Comparison of ENCODE assay signal across 22 cellular contexts in genomic region chr12:42373669-42374068, GRCh38. TPM values are rescaled to one million over a fixed set of nuclear protein-coding genes. Genes with fewer than 3 reads are reported as not detected.
DNase-seq lines count a peak whose midpoint lies in the region; ATAC-seq, FAIRE-seq and TF ChIP-seq lines count a peak whose summit lies in the region.
"Had no signal": no experiment of that assay in that cellular context is flagged by ENCODE, and none has a peak within 500 bp of the region (broad histone marks: within the 10 kb centered on the region; RNA-seq: fewer than 3 reads in every experiment).

No MANE protein-coding gene starts in this region.

- no peak for TF ChIP-seq CTCF in GM23338 (conservative IDR thresholded peaks at IDR 0.05; ENCODE audit: low read depth in 2 of 2)
- no peak for TF ChIP-seq CTCF in K562 (IDR thresholded peaks at IDR 0.05 in 2 of 3, conservative IDR thresholded peaks at IDR 0.05 in 1 of 3; ENCODE audit: insufficient read depth in 2 of 3, low read depth in 1 of 3, low read length in 3 of 3)

- no peak overlapping the region for H3K4me3 Mint-ChIP-seq in GM23338
- H3K4me3 Mint-ChIP-seq: CD14-positive monocyte; CD4-positive, alpha-beta memory T cell; HFFc6 had no signal

- no peak overlapping the region for H3K27ac ChIP-seq in GM23338 (ENCODE audit: low read depth)
- peak overlapping the region; percentile 83 for H3K27ac ChIP-seq in Karpas-422 (ENCODE audit: low read length)
- H3K27ac ChIP-seq in K562 (ENCODE audit: extremely low read depth, low read depth, low read length), result no peak overlapping the region
- H3K27ac ChIP-seq: BLaER1 had no signal

- no peak overlapping the region for H3K4me3 ChIP-seq in GM23338
- 0 out of 2 replicates have a peak overlapping the region, but pooled peaks have one; percentile 5 for H3K4me3 ChIP-seq in Karpas-422 (ENCODE audit: low read length)
- no peak overlapping the region for H3K4me3 ChIP-seq in K562
- H3K4me3 ChIP-seq: BLaER1 had no signal

- no peaks in the 10 kb centered on the region for H3K9me1 ChIP-seq in K562 (ENCODE audit: control insufficient read depth, insufficient read depth, low read length)

- TF ChIP-seq POLR2A in K562 (conservative IDR thresholded peaks at IDR 0.05), result no peak

- H3K4me1 ChIP-seq in GM23338 (ENCODE audit: insufficient read depth) (peaks cover 24% of the 10 kb centered on the region), Karpas-422 (ENCODE audit: low read length) (peaks cover 54% of the 10 kb centered on the region), K562 (replicated peaks in 1 of 2; ENCODE audit: control insufficient read depth in 2 of 2, insufficient read depth in 2 of 2, low read length in 2 of 2) (no peaks in the 10 kb centered on the region)
- H3K4me1 ChIP-seq: BLaER1 had no signal

- H3K36me3 ChIP-seq in GM23338 (ENCODE audit: insufficient read depth) (peaks cover 8% of the 10 kb centered on the region; the same call in 1 of the 2 replicates), Karpas-422 (ENCODE audit: insufficient read depth, low read length) (peaks cover 26% of the 10 kb centered on the region), K562 (ENCODE audit: control insufficient read depth, insufficient read depth, low read length) (peaks cover 12% of the 10 kb centered on the region; the same call in 1 of the 3 replicates)

- no peak for DNase-seq in GM23338 (ENCODE audit: low spot score)
- no peak for DNase-seq in Karpas-422
- DNase-seq in K562 (ENCODE audit: extremely low read depth in 1 of 4, low spot score in 3 of 4), result no peak
- DNase-seq in stimulated activated CD4-positive, alpha-beta T cell treated with anti-CD3 and anti-CD28 coated beads, Interleukin-1b, Interleukin-23, amount 100 ng/mL, for 48 hours, result no peak
- DNase-seq in NCI-H82 (lab: John Stamatoyannopoulos, UW), result no peak
- no peak for DNase-seq in iPS-NIHi11 (ENCODE audit: low spot score)
- DNase-seq: AML-193; CD4-positive, alpha-beta memory T cell; DMS153; DMS79; GDM1; GOT3; H7; HFFc6; Kasumi-1; KBM-7 had no signal

- BruUV-seq in K562 (replicated peaks; lab: Mats Ljungman, UMichigan), result no TSS peak

- TF ChIP-seq RAD21 in K562 (CRISPR knock-in tag; conservative IDR thresholded peaks at IDR 0.05 in 1 of 2, IDR thresholded peaks at IDR 0.05 in 1 of 2), result no peak

- H3K27me3 Mint-ChIP-seq in GM23338 (ENCODE audit: insufficient read depth, low read depth, poor library complexity), result no peaks in the 10 kb centered on the region
- H3K27me3 Mint-ChIP-seq: CD4-positive, alpha-beta memory T cell had no signal

- H3K4me1 Mint-ChIP-seq in GM23338, result peaks cover 34% of the 10 kb centered on the region

- no peak overlapping the region for H3K4me2 ChIP-seq in GM23338
- H3K4me2 ChIP-seq in Karpas-422 (ENCODE audit: low read depth, low read length, poor library complexity, severe bottlenecking), result peak overlapping the region; percentile 43
- no peak overlapping the region for H3K4me2 ChIP-seq in K562 (ENCODE audit: insufficient read depth, low read length)
- H3K4me2 ChIP-seq: BLaER1 had no signal

- H4K20me1 ChIP-seq in GM23338 (replicated peaks; ENCODE audit: insufficient read depth) (no peaks in the 10 kb centered on the region), Karpas-422 (ENCODE audit: insufficient read depth, low read depth, low read length) (no peaks in the 10 kb centered on the region), K562 (replicated peaks; ENCODE audit: control insufficient read depth, insufficient read depth, low read length) (no peaks in the 10 kb centered on the region)

- 0 out of 2 replicates have a peak overlapping the region, but pooled peaks have one; percentile 19 for H3K27ac Mint-ChIP-seq in GM23338
- H3K27ac Mint-ChIP-seq: CD14-positive monocyte, HFFc6 had no signal

- TF ChIP-seq EP300 in K562 (IDR thresholded peaks at IDR 0.05; ENCODE audit: low read length), result no peak

- intact Hi-C loops in K562 (cut with micrococcal nuclease), result loop anchor here (2.0 to 10.0 kb wide), 3 partner anchors 195 to 1099 kb away; no protein-coding TSS in a partner anchor

- in situ Hi-C loops in K562 (cut with MboI), result no loop called here

- no peaks in the 10 kb centered on the region for H3F3A ChIP-seq in GM23338 (replicated peaks; ENCODE audit: low read depth)

- H2AFZ ChIP-seq in GM23338, result no peak overlapping the region
- no peak overlapping the region for H2AFZ ChIP-seq in Karpas-422 (ENCODE audit: low read length)
- H2AFZ ChIP-seq in K562 (ENCODE audit: low read depth, low read length), result no peak overlapping the region

- H3K9me2 ChIP-seq in GM23338 (ENCODE audit: insufficient read depth) (no peaks in the 10 kb centered on the region), Karpas-422 (replicated peaks; ENCODE audit: insufficient read depth, low read length) (no peaks in the 10 kb centered on the region)

- H3K27me3 ChIP-seq in GM23338 (ENCODE audit: insufficient read depth), result no peaks in the 10 kb centered on the region
- H3K27me3 ChIP-seq in Karpas-422 (ENCODE audit: low read length), result no peaks in the 10 kb centered on the region
- H3K27me3 ChIP-seq in K562 (ENCODE audit: control insufficient read depth in 2 of 2, insufficient read depth in 2 of 2, low read length in 2 of 2), result no peaks in the 10 kb centered on the region
- H3K27me3 ChIP-seq: BLaER1 had no signal

- H3K9ac ChIP-seq in Karpas-422 (ENCODE audit: low read length), result peak overlapping the region; percentile 35
- H3K9ac ChIP-seq in K562 (ENCODE audit: insufficient read depth in 1 of 2, low read depth in 2 of 2, low read length in 2 of 2), result no peak overlapping the region
- H3K9ac ChIP-seq: BLaER1 had no signal

- no peaks in the 10 kb centered on the region for H3K9me3 ChIP-seq in Karpas-422 (ENCODE audit: low read length)
- no peaks in the 10 kb centered on the region for H3K9me3 ChIP-seq in K562 (replicated peaks; ENCODE audit: control insufficient read depth, insufficient read depth, low read depth, low read length)
- H3K9me3 ChIP-seq: BLaER1 had no signal

- CTCF ChIA-PET in K562 (lab: Yijun Ruan, JAX; ENCODE audit: low intra/inter-chr PET ratio), result interaction anchor here (3.4 kb wide), 1 partner anchor 244 kb away, joined by 25 read pairs; no protein-coding TSS in a partner anchor

- peaks cover 16% of the 10 kb centered on the region for H3K36me3 Mint-ChIP-seq in GM23338 (ENCODE audit: low read depth)

- no peak for FAIRE-seq in K562 (lab: Jason Lieb, UNC)
- FAIRE-seq: A204.1 had no signal

- peaks cover 8% of the 10 kb centered on the region; the same call in 1 of the 3 replicates for H3K9me3 Mint-ChIP-seq in GM23338
- H3K9me3 Mint-ChIP-seq: CD14-positive monocyte; CD4-positive, alpha-beta memory T cell; HFFc6 had no signal

- ATAC-seq in GM19324 (IDR thresholded peaks at IDR 0.05; ENCODE audit: low FRiP score, unreplicated experiment) (peak; percentile 10), GM23338 (no peak), K562 (no peak), GM18868 (IDR thresholded peaks at IDR 0.05; ENCODE audit: unreplicated experiment) (no peak)
- ATAC-seq: HCT116 had no signal

- H3K79me2 ChIP-seq in GM23338 (replicated peaks; ENCODE audit: insufficient read depth), result peaks cover 14% of the 10 kb centered on the region
- peaks cover 71% of the 10 kb centered on the region for H3K79me2 ChIP-seq in Karpas-422 (ENCODE audit: low read length)
- no peaks in the 10 kb centered on the region; the same call in 2 of the 3 replicates for H3K79me2 ChIP-seq in K562 (ENCODE audit: control insufficient read depth, insufficient read depth, low read length)

- POLR2A ChIA-PET in K562 (lab: Yijun Ruan, JAX), result no interaction called here

RNA-seq across cellular contexts. Expression of gene PPHLN1, which starts 47.7 kb away (rescaled TPM):
- total RNA-seq in GM23338 (2014; rRNA removed; shearing (Covaris generic)), result 69.6 and 93.0 TPM in 2 replicates
- polyA plus RNA-seq in GM23338 (2016; fragmentation: Nextera tagmentation; extraction: Ambion mirVana), result 90.0 and 103 TPM in 2 replicates
- total RNA-seq in Karpas-422 (2014; rRNA removed; shearing (Covaris generic); ENCODE audit: low replicate concordance), result 115 and 174 TPM in 2 replicates
- total RNA-seq in K562 (2011; cell fraction: chromatin; rRNA removed; ENCODE audit: low replicate concordance), result 57.8 and 125 TPM in 2 replicates
- total RNA-seq in K562 (2011; cell fraction: nucleolus; rRNA removed), result 36.4 and 41.7 TPM in 2 replicates
- 71.3 and 122 TPM in 2 replicates for total RNA-seq in K562 (2011; cell fraction: nucleoplasm; rRNA removed)
- 71.0 and 85.8 TPM in 2 replicates for total RNA-seq in K562 (2014; rRNA removed)
- total RNA-seq in K562 (2014; rRNA removed; fragmentation: Illumina TruSeq; extraction: Trizol), result 93.2 and 111 TPM in 2 replicates
- 78.3 and 88.7 TPM in 2 replicates for total RNA-seq in K562 (2015; rRNA removed; fragmentation: Illumina TruSeq; extraction: Trizol)
- total RNA-seq in K562 (2021), result 64.2 and 66.3 TPM in 2 replicates
- 91.7 and 112 TPM in 2 replicates for polyA plus RNA-seq in K562 (2011; rRNA removed)
- 22.8 and 42.0 TPM in 2 replicates for polyA plus RNA-seq in K562 (2011; cell fraction: cytosol; rRNA removed)
- 104 and 117 TPM in 2 replicates for polyA plus RNA-seq in K562 (2011; cell fraction: nucleus; rRNA removed)
- 48.3 and 66.5 TPM in 2 replicates for polyA plus RNA-seq in K562 (2012)
- polyA plus RNA-seq in K562 (2014; fragmentation: Illumina TruSeq; extraction: Trizol), result 92.0 and 93.6 TPM in 2 replicates
- polyA plus RNA-seq in K562 (2014; fragmentation: Nextera tagmentation; extraction: Ambion mirVana), result 100 to 1,000 TPM; 105 to 112 TPM
- polyA plus RNA-seq in K562 (2014; rRNA removed), result 85.4 and 97.7 TPM in 2 replicates
- 98.5 and 105 TPM in 2 replicates for polyA minus RNA-seq in K562 (2011; rRNA and poly(A)+ RNA removed)
- 24.2 and 27.6 TPM in 2 replicates for polyA minus RNA-seq in K562 (2011; cell fraction: cytosol; rRNA and poly(A)+ RNA removed)
- polyA minus RNA-seq in K562 (2011; cell fraction: nucleus; rRNA and poly(A)+ RNA removed), result 72.6 and 79.0 TPM in 2 replicates

RNA-seq across cellular contexts. Expression of gene ZCRB1, which starts 47.8 kb away (rescaled TPM):
- total RNA-seq in GM23338 (2014; rRNA removed; shearing (Covaris generic)), result 18.1 and 24.7 TPM in 2 replicates
- polyA plus RNA-seq in GM23338 (2016; fragmentation: Nextera tagmentation; extraction: Ambion mirVana) (249 and 256 TPM in 2 replicates), K562 (2011; rRNA removed) (33.4 and 36.0 TPM in 2 replicates), K562 (2014; fragmentation: Illumina TruSeq; extraction: Trizol) (76.9 and 102 TPM in 2 replicates), K562 (2014; fragmentation: Nextera tagmentation; extraction: Ambion mirVana) (10 to 100 TPM; 60.1 to 65.9 TPM), K562 (2014; rRNA removed) (42.4 and 48.5 TPM in 2 replicates)
- total RNA-seq in Karpas-422 (2014; rRNA removed; shearing (Covaris generic); ENCODE audit: low replicate concordance), result 48.2 and 58.4 TPM in 2 replicates
- total RNA-seq in K562 (2011; cell fraction: chromatin; rRNA removed; ENCODE audit: low replicate concordance), result 10.0 and 10.6 TPM in 2 replicates
- total RNA-seq in K562 (2011; cell fraction: nucleolus; rRNA removed), result 13.5 and 21.8 TPM in 2 replicates
- total RNA-seq in K562 (2011; cell fraction: nucleoplasm; rRNA removed), result 12.1 and 13.6 TPM in 2 replicates
- total RNA-seq in K562 (2014; rRNA removed) (36.0 and 46.5 TPM in 2 replicates), K562 (2014; rRNA removed; fragmentation: Illumina TruSeq; extraction: Trizol) (51.0 and 64.9 TPM in 2 replicates), K562 (2015; rRNA removed; fragmentation: Illumina TruSeq; extraction: Trizol) (57.6 and 66.2 TPM in 2 replicates), K562 (2021) (46.6 and 48.9 TPM in 2 replicates)
- 11.8 and 16.9 TPM in 2 replicates for polyA plus RNA-seq in K562 (2011; cell fraction: cytosol; rRNA removed)
- 21.2 and 28.0 TPM in 2 replicates for polyA plus RNA-seq in K562 (2011; cell fraction: nucleus; rRNA removed)
- polyA plus RNA-seq in K562 (2012), result 74.0 and 74.2 TPM in 2 replicates
- polyA minus RNA-seq in K562 (2011; rRNA and poly(A)+ RNA removed), result 22.9 and 28.4 TPM in 2 replicates
- 13.4 and 25.2 TPM in 2 replicates for polyA minus RNA-seq in K562 (2011; cell fraction: cytosol; rRNA and poly(A)+ RNA removed)
- 27.6 and 32.0 TPM in 2 replicates for polyA minus RNA-seq in K562 (2011; cell fraction: nucleus; rRNA and poly(A)+ RNA removed)
